Comparison of ENCODE assay signal across 8 cellular contexts in genomic region chr12:30595742-30596141, GRCh38.
"Had no signal": no experiment of that assay in that cellular context is flagged by ENCODE, and none has a peak within 500 bp of the region (broad histone marks: within the 10 kb centered on the region; RNA-seq: fewer than 3 reads in every experiment).

No MANE protein-coding gene starts in this region.

- FAIRE-seq: G401.6, GM12878, GM12891, GM12892, GM18507, GM19239 had no signal

- H3K4me3 ChIP-seq: GM12878 had no signal

- DNase-seq: GDM1, GF-D8 had no signal

- ATAC-seq: GM12878 had no signal
